ENCODE assay signal across 9 cellular contexts in genomic region chr3:35659808-35660207, GRCh38. TPM values are rescaled to one million over a fixed set of nuclear protein-coding genes. Genes with fewer than 3 reads are reported as not detected.
DNase-seq lines count a peak whose midpoint lies in the region; ATAC-seq, FAIRE-seq and TF ChIP-seq lines count a peak whose summit lies in the region.
"Had no signal": no experiment of that assay in that cellular context is flagged by ENCODE, and none has a peak within 500 bp of the region (broad histone marks: within the 10 kb centered on the region; RNA-seq: fewer than 3 reads in every experiment).

No MANE protein-coding gene starts in this region.

- H2AK5ac ChIP-seq in H9 (ENCODE audit: insufficient read length, low read length) = no peak overlapping the region

- no peaks in the 10 kb centered on the region for H3K9me1 ChIP-seq in keratinocyte (ENCODE audit: control insufficient read depth, extremely low read depth, insufficient read depth, low read length)

- no peak overlapping the region for H2BK20ac ChIP-seq in H9 (ENCODE audit: low read depth, low read length, poor library complexity, severe bottlenecking)

- H3K14ac ChIP-seq in H9 (ENCODE audit: insufficient read depth, low read length) = no peak overlapping the region

- no peak overlapping the region for H3K4ac ChIP-seq in H9 (ENCODE audit: low read depth, low read length)

- no peak overlapping the region for H2BK120ac ChIP-seq in H9 (ENCODE audit: low read depth, low read length, poor library complexity, severe bottlenecking)

- DNase-seq in H9 (no peak), RKO (ENCODE audit: low spot score) (peak; percentile 21), keratinocyte (ENCODE audit: low read depth, low spot score) (no peak), foreskin fibroblast (no peak), natural killer cell (no peak)
- DNase-seq: naive thymus-derived CD8-positive, alpha-beta T cell had no signal

- H2AFZ ChIP-seq in H9 (ENCODE audit: low read length) (no peak overlapping the region), keratinocyte (ENCODE audit: control insufficient read depth, low read length) (no peak overlapping the region)

- H4K8ac ChIP-seq in H9 (replicated peaks; ENCODE audit: insufficient read length, low read depth, low read length) = no peak overlapping the region

- H3K4me2 ChIP-seq in BLaER1 (peak overlapping the region; percentile 83), H9 (ENCODE audit: insufficient read depth, insufficient read length, low read length) (no peak overlapping the region), keratinocyte (ENCODE audit: control insufficient read depth, extremely low read depth, insufficient read depth, low read depth, low read length) (no peak overlapping the region)

- FAIRE-seq in keratinocyte (lab: Jason Lieb, UNC) = no peak

- H3K27me3 Mint-ChIP-seq in H9 (ENCODE audit: low read depth) (no peaks in the 10 kb centered on the region), natural killer cell (ENCODE audit: low read depth in 2 of 2) (no peaks in the 10 kb centered on the region)
- H3K27me3 Mint-ChIP-seq: naive thymus-derived CD8-positive, alpha-beta T cell had no signal

- no peaks in the 10 kb centered on the region for H3K79me1 ChIP-seq in H9 (ENCODE audit: insufficient read depth, low read depth, low read length, poor library complexity, severe bottlenecking)

- H3K23me2 ChIP-seq in H9 (ENCODE audit: insufficient read length, low read depth, low read length, poor library complexity, severe bottlenecking) = no peaks in the 10 kb centered on the region

- no peak overlapping the region for H3K4me3 ChIP-seq in BLaER1
- no peak overlapping the region for H3K4me3 ChIP-seq in keratinocyte (ENCODE audit: control insufficient read depth in 2 of 3, extremely low read depth in 1 of 3, insufficient read depth in 2 of 3, low read depth in 1 of 3, low read length in 3 of 3)
- no peak overlapping the region for H3K4me3 ChIP-seq in foreskin fibroblast (ENCODE audit: low read depth in 1 of 2, low read length in 2 of 2)

- no peak overlapping the region for H4K91ac ChIP-seq in H9 (ENCODE audit: insufficient read length, low read depth, low read length)

- H2BK12ac ChIP-seq in H9 (ENCODE audit: insufficient read length, low read depth, low read length) = no peak overlapping the region

- dilution Hi-C loops in keratinocyte (cut with MboI; ENCODE audit: extremely low pct_ligation_motif_present, low sequenced_read_pairs) = no loop called here

- no peak overlapping the region for H3T11ph ChIP-seq in H9 (ENCODE audit: low read length)

- H3K4me1 Mint-ChIP-seq in H9 (peaks cover 7 to 8% of the 10 kb centered on the region in 2 experiments; a peak in 1 of 4 replicates), natural killer cell (no peaks in the 10 kb centered on the region)

- no peak overlapping the region for H3K56ac ChIP-seq in H9 (ENCODE audit: insufficient read length, low read depth, low read length)

- H3K27me3 ChIP-seq in BLaER1 (no peaks in the 10 kb centered on the region), H9 (ENCODE audit: insufficient read depth, low read length) (no peaks in the 10 kb centered on the region), keratinocyte (ENCODE audit: control insufficient read depth, extremely low read depth, insufficient read depth, low read length) (peaks cover 3% of the 10 kb centered on the region)

- H3K4me1 ChIP-seq in BLaER1 = peaks cover 99% of the 10 kb centered on the region
- H3K4me1 ChIP-seq in H9 (ENCODE audit: insufficient read depth, low read length) = no peaks in the 10 kb centered on the region; the same call in 1 of the 2 replicates
- H3K4me1 ChIP-seq in keratinocyte (ENCODE audit: control insufficient read depth, extremely low read depth, insufficient read depth, low read length) = no peaks in the 10 kb centered on the region

- no peak overlapping the region for H2BK15ac ChIP-seq in H9 (ENCODE audit: low read depth, low read length)

- H3K18ac ChIP-seq in H9 (ENCODE audit: insufficient read length, low read depth, low read length) = no peak overlapping the region

- peak overlapping the region; percentile 20; the same call in 1 of the 2 replicates for H3K9ac ChIP-seq in BLaER1
- no peak overlapping the region for H3K9ac ChIP-seq in H9 (ENCODE audit: extremely low read depth, insufficient read length, low read length)
- no peak overlapping the region for H3K9ac ChIP-seq in keratinocyte (ENCODE audit: control insufficient read depth, extremely low read depth, insufficient read depth, low read length)

- H3K9me3 ChIP-seq in BLaER1 (peaks cover 3% of the 10 kb centered on the region; the same call in 1 of the 2 replicates), H9 (ENCODE audit: control insufficient read depth, low read depth, low read length) (no peaks in the 10 kb centered on the region), keratinocyte (ENCODE audit: control insufficient read depth, low read depth, low read length) (no peaks in the 10 kb centered on the region)

- no peak overlapping the region for H3K23ac ChIP-seq in H9 (ENCODE audit: insufficient read length, low read depth, low read length)

- intact Hi-C loops in natural killer cell (cut with micrococcal nuclease) = no loop called here

- TF ChIP-seq CTCF in H9 (conservative IDR thresholded peaks at IDR 0.05) (peak; percentile 51), keratinocyte (optimal IDR thresholded peaks at IDR 0.05 in 1 of 3, IDR thresholded peaks at IDR 0.05 in 1 of 3, conservative IDR thresholded peaks at IDR 0.05 in 1 of 3; ENCODE audit: extremely low read depth in 1 of 3, insufficient read depth in 2 of 3, low read length in 3 of 3) (peak in 2 of 3 experiments; percentile 49 to 50), foreskin fibroblast (IDR thresholded peaks at IDR 0.05; ENCODE audit: low read depth, low read length) (no peak), natural killer cell (IDR thresholded peaks at IDR 0.05) (no peak)

- H3K79me2 ChIP-seq in H9 (ENCODE audit: insufficient read depth, low read length) (no peaks in the 10 kb centered on the region), keratinocyte (ENCODE audit: control insufficient read depth, insufficient read depth, low read length) (no peaks in the 10 kb centered on the region)

- no peaks in the 10 kb centered on the region; the same call in 1 of the 2 replicates for H3K36me3 ChIP-seq in BLaER1
- H3K36me3 ChIP-seq in keratinocyte (ENCODE audit: control insufficient read depth in 2 of 2, extremely low read depth in 1 of 2, insufficient read depth in 2 of 2, low read length in 2 of 2) = no peaks in the 10 kb centered on the region

- H2BK5ac ChIP-seq in H9 (ENCODE audit: insufficient read length, low read length) = no peak overlapping the region

- H3K36me3 Mint-ChIP-seq in H9 (ENCODE audit: insufficient read depth in 1 of 3, low read depth in 3 of 3) = no peaks in the 10 kb centered on the region
- H3K36me3 Mint-ChIP-seq in natural killer cell = no peaks in the 10 kb centered on the region
- H3K36me3 Mint-ChIP-seq: naive thymus-derived CD8-positive, alpha-beta T cell had no signal

- ATAC-seq in GM19467 (IDR thresholded peaks at IDR 0.05; ENCODE audit: unreplicated experiment) (no peak), GM19035 (IDR thresholded peaks at IDR 0.05; ENCODE audit: unreplicated experiment) (no peak), natural killer cell (no peak)
- ATAC-seq: naive thymus-derived CD8-positive, alpha-beta T cell had no signal

- no peak overlapping the region for H3K27ac Mint-ChIP-seq in H9
- H3K27ac Mint-ChIP-seq in natural killer cell = no peak overlapping the region
- H3K27ac Mint-ChIP-seq: naive thymus-derived CD8-positive, alpha-beta T cell had no signal

- H3K27ac ChIP-seq in BLaER1 (peak overlapping the region; percentile 90), H9 (ENCODE audit: insufficient read length, low read depth, low read length) (no peak overlapping the region), keratinocyte (ENCODE audit: control insufficient read depth, insufficient read depth, low read length) (no peak overlapping the region)

- H3K4me3 Mint-ChIP-seq in H9 (no peak overlapping the region), natural killer cell (no peak overlapping the region)
- H3K4me3 Mint-ChIP-seq: naive thymus-derived CD8-positive, alpha-beta T cell had no signal

- no peaks in the 10 kb centered on the region for H4K20me1 ChIP-seq in BLaER1
- no peaks in the 10 kb centered on the region for H4K20me1 ChIP-seq in H9 (ENCODE audit: control insufficient read depth, insufficient read depth, insufficient read length)
- H4K20me1 ChIP-seq in keratinocyte (ENCODE audit: control insufficient read depth, extremely low read depth, insufficient read depth, low read length) = no peaks in the 10 kb centered on the region

- no peaks in the 10 kb centered on the region for H3K9me3 Mint-ChIP-seq in H9
- H3K9me3 Mint-ChIP-seq in natural killer cell = peaks cover 0 to 2% of the 10 kb centered on the region in 2 donors

- no peak overlapping the region for H4K5ac ChIP-seq in H9 (ENCODE audit: insufficient read length, low read depth, low read length)

RNA-seq across cellular contexts. Expression of gene ARPP21, which starts 20.5 kb away (rescaled TPM):
- total RNA-seq in H9 (2021) (not detected in 2 replicates), natural killer cell (not detected)
- polyA plus RNA-seq in keratinocyte = not detected in 3 replicates
- not detected for polyA plus RNA-seq in keratinocyte (2011; ENCODE audit: low read depth)
- not detected in 2 replicates for polyA plus RNA-seq in keratinocyte (2011; cell fraction: cytosol; rRNA removed)
- polyA plus RNA-seq in keratinocyte (2011; cell fraction: nucleus; rRNA removed) = not detected in 2 replicates
- polyA plus RNA-seq in keratinocyte (2012; ENCODE audit: low replicate concordance) = not detected in 2 replicates
- not detected in 3 replicates for polyA minus RNA-seq in keratinocyte
- not detected for polyA minus RNA-seq in keratinocyte (2011; cell fraction: cytosol; rRNA and poly(A)+ RNA removed)
- polyA minus RNA-seq in keratinocyte (2011; cell fraction: nucleus; rRNA and poly(A)+ RNA removed) = not detected in 2 replicates
- total RNA-seq: naive thymus-derived CD8-positive, alpha-beta T cell had no signal
- polyA plus RNA-seq: naive thymus-derived CD8-positive, alpha-beta T cell had no signal

Comparison
In these comparisons a context has a peak if more than half of its experiments do, and no peak if none do; other contexts are left out.
1. CTCF ChIP-seq: peak in H9 (single experiment) and keratinocyte (2 of 3); none in foreskin fibroblast (single experiment) and natural killer cell (single experiment).